In genomic region chr4:6262176-6262575, GRCh38 we compare ENCODE assay signal across 23 cellular contexts. TPM values are rescaled to one million over a fixed set of nuclear protein-coding genes. Genes with fewer than 3 reads are reported as not detected.
A peak's percentile ranks its signal among the peaks of the same experiment; 100 is the strongest.
DNase-seq lines count a peak whose midpoint lies in the region; ATAC-seq and TF ChIP-seq lines count a peak whose summit lies in the region.
"Had no signal": no experiment of that assay in that cellular context is flagged by ENCODE, and none has a peak within 500 bp of the region (broad histone marks: within the 10 kb centered on the region; RNA-seq: fewer than 3 reads in every experiment).

No MANE protein-coding gene starts in this region.

- H3K9ac ChIP-seq in BLaER1: no peak overlapping the region
- H3K9ac ChIP-seq: GM23248 had no signal

- DNase-seq in chondrocyte (ENCODE audit: low spot score) (peak; percentile 33), osteoblast (ENCODE audit: insufficient read length, low spot score, missing footprints) (peak; percentile 34), aorta (peak; percentile 9 to 11), islet precursor cell (no peak)
- no peak for DNase-seq in CD8-positive, alpha-beta T cell
- DNase-seq: 8988T; ACHN; AML-193; BE2C; CD4-positive, CD25-positive, alpha-beta regulatory T cell; CD8-positive, alpha-beta memory T cell; DMS 273 treated with DMSO at 0.1 percent for 48 hours; DMS79; EL; GDM1; GM23248; H9 had no signal

- WGBS in aorta, 2 donors: 84 to 86% methylated on average over 12 of the region's 12 CpGs

- no peak overlapping the region for H2AFZ ChIP-seq in osteoblast (ENCODE audit: low read length)
- H2AFZ ChIP-seq: GM23248 had no signal

- no peaks in the 10 kb centered on the region for H3K36me3 ChIP-seq in BLaER1
- no peaks in the 10 kb centered on the region for H3K36me3 ChIP-seq in osteoblast (ENCODE audit: insufficient read depth, low read length)
- H3K36me3 ChIP-seq in aorta (ENCODE audit: control insufficient read depth in 1 of 2, insufficient read depth in 2 of 2, low read length in 1 of 2): no peaks in the 10 kb centered on the region
- no peaks in the 10 kb centered on the region for H3K36me3 ChIP-seq in CD8-positive, alpha-beta T cell (ENCODE audit: insufficient read depth, low read length)
- H3K36me3 ChIP-seq: BE2C had no signal

- H3K9me3 ChIP-seq in BLaER1 (no peaks in the 10 kb centered on the region), osteoblast (ENCODE audit: low read depth, low read length) (no peaks in the 10 kb centered on the region), aorta (ENCODE audit: control insufficient read depth, low read length) (no peaks in the 10 kb centered on the region)
- H3K9me3 ChIP-seq in CD8-positive, alpha-beta T cell (ENCODE audit: low read length): no peaks in the 10 kb centered on the region
- H3K9me3 ChIP-seq: A549, BE2C had no signal

- H3K27ac ChIP-seq in BLaER1 (no peak overlapping the region), osteoblast (ENCODE audit: low read depth, low read length) (no peak overlapping the region), aorta (ENCODE audit: low read depth in 1 of 2, low read length in 2 of 2) (no peak overlapping the region)
- no peak overlapping the region for H3K27ac ChIP-seq in CD8-positive, alpha-beta T cell (ENCODE audit: low read depth, low read length)
- H3K27ac ChIP-seq: A549, C4-2B, GM23248 had no signal

- H3K9me3 Mint-ChIP-seq in chondrocyte (ENCODE audit: low read depth): no peaks in the 10 kb centered on the region
- no peaks in the 10 kb centered on the region for H3K9me3 Mint-ChIP-seq in CD8-positive, alpha-beta T cell
- H3K9me3 Mint-ChIP-seq: CD8-positive, alpha-beta memory T cell; H9 had no signal

- peaks cover 25% of the 10 kb centered on the region for H3K27me3 Mint-ChIP-seq in chondrocyte (ENCODE audit: low read depth)
- H3K27me3 Mint-ChIP-seq in CD8-positive, alpha-beta T cell (ENCODE audit: low read depth): peaks cover 24% of the 10 kb centered on the region

- H3K4me3 Mint-ChIP-seq in chondrocyte (ENCODE audit: unreplicated experiment): no peak overlapping the region
- H3K4me3 Mint-ChIP-seq in CD8-positive, alpha-beta T cell: no peak overlapping the region
- H3K4me3 Mint-ChIP-seq: CD4-positive, CD25-positive, alpha-beta regulatory T cell; CD8-positive, alpha-beta memory T cell; H9 had no signal

- POLR2A ChIA-PET in CD8-positive, alpha-beta T cell (lab: Charles Lee): no interaction called here

- no peaks in the 10 kb centered on the region for H3K79me2 ChIP-seq in osteoblast (ENCODE audit: insufficient read depth, low read length)

- H3K4me2 ChIP-seq in BLaER1 (peak overlapping the region; percentile 89), osteoblast (ENCODE audit: insufficient read depth, low read length) (no peak overlapping the region)
- H3K4me2 ChIP-seq: A549 had no signal

- no peaks in the 10 kb centered on the region for H4K20me1 ChIP-seq in BLaER1
- H4K20me1 ChIP-seq in osteoblast (ENCODE audit: insufficient read depth, low read length): no peaks in the 10 kb centered on the region

- H3K27me3 ChIP-seq in BLaER1 (no peaks in the 10 kb centered on the region), osteoblast (ENCODE audit: insufficient read depth, low read length) (peaks cover 13% of the 10 kb centered on the region), aorta (ENCODE audit: control insufficient read depth in 1 of 2, insufficient read depth in 2 of 2, low read length in 1 of 2) (no peaks in the 10 kb centered on the region)
- no peaks in the 10 kb centered on the region for H3K27me3 ChIP-seq in CD8-positive, alpha-beta T cell (ENCODE audit: insufficient read depth, low read length)
- H3K27me3 ChIP-seq: BE2C had no signal

- no peak overlapping the region for H3K27ac Mint-ChIP-seq in chondrocyte (ENCODE audit: unreplicated experiment)
- no peak overlapping the region for H3K27ac Mint-ChIP-seq in CD8-positive, alpha-beta T cell
- H3K27ac Mint-ChIP-seq: CD8-positive, alpha-beta memory T cell; H9 had no signal

- peaks cover 7% of the 10 kb centered on the region for H3K4me1 Mint-ChIP-seq in chondrocyte (ENCODE audit: low read depth)
- peaks cover 3% of the 10 kb centered on the region for H3K4me1 Mint-ChIP-seq in CD8-positive, alpha-beta T cell (ENCODE audit: low read depth)

- H3K4me3 ChIP-seq in BLaER1 (no peak overlapping the region), osteoblast (ENCODE audit: insufficient read depth, low read length) (no peak overlapping the region), aorta (ENCODE audit: low read length in 2 of 2) (no peak overlapping the region)
- no peak overlapping the region for H3K4me3 ChIP-seq in CD8-positive, alpha-beta T cell (ENCODE audit: low read depth, low read length)
- H3K4me3 ChIP-seq: A549, GM12878, GM23248 had no signal

- H3K4me1 ChIP-seq in BLaER1 (peaks cover 100% of the 10 kb centered on the region), osteoblast (ENCODE audit: insufficient read depth, low read length) (no peaks in the 10 kb centered on the region), aorta (ENCODE audit: control insufficient read depth in 1 of 2, insufficient read depth in 2 of 2, low read length in 2 of 2) (no peaks in the 10 kb centered on the region)
- H3K4me1 ChIP-seq in CD8-positive, alpha-beta T cell (ENCODE audit: insufficient read depth, low read length): no peaks in the 10 kb centered on the region
- H3K4me1 ChIP-seq: A549, BE2C had no signal

- intact Hi-C loops in aorta (cut with DNase I): no loop called here
- intact Hi-C loops in CD8-positive, alpha-beta T cell (cut with DNase I, micrococcal nuclease): no loop called here

- TF ChIP-seq CTCF in chondrocyte (IDR thresholded peaks at IDR 0.05) (no peak), osteoblast (IDR thresholded peaks at IDR 0.05; ENCODE audit: extremely low read depth, low read depth, low read length) (no peak)
- no peak for TF ChIP-seq CTCF in CD8-positive, alpha-beta T cell (IDR thresholded peaks at IDR 0.05)

- CTCF ChIA-PET in CD8-positive, alpha-beta T cell (lab: Charles Lee): interaction anchor here (1.0 to 5.1 kb wide), 4 partner anchors 9 to 72 kb away, joined by 4 to 38 read pairs (median 10); no protein-coding TSS in a partner anchor

- ATAC-seq in aorta (ENCODE audit: low FRiP score): no peak
- ATAC-seq in CD8-positive, alpha-beta T cell: no peak
- no peak for ATAC-seq in HG03159 (IDR thresholded peaks at IDR 0.05; ENCODE audit: unreplicated experiment)
- ATAC-seq: A549, GM12878, HCT116 had no signal

- H3K36me3 Mint-ChIP-seq in chondrocyte (ENCODE audit: low read depth): no peaks in the 10 kb centered on the region
- no peaks in the 10 kb centered on the region for H3K36me3 Mint-ChIP-seq in CD8-positive, alpha-beta T cell
- H3K36me3 Mint-ChIP-seq: CD4-positive, CD25-positive, alpha-beta regulatory T cell; CD8-positive, alpha-beta memory T cell had no signal

RNA-seq across cellular contexts. Expression of gene WFS1, which starts 7.5 kb away (rescaled TPM):
- total RNA-seq in chondrocyte (47.7 to 54.6 TPM (median 48.0 TPM) in 3 replicates), osteoblast (12.1 and 17.0 TPM in 2 replicates), aorta (10 to 100 TPM; 63.8 to 66.1 TPM)
- polyA plus RNA-seq in aorta: 10 to 100 TPM; 11.9 to 42.4 TPM
- 1 to 10 TPM; 1.2 to 1.8 TPM for total RNA-seq in CD8-positive, alpha-beta T cell

Comparison
In these comparisons a context has a peak if more than half of its experiments do, and no peak if none do; other contexts are left out.
1. DNase-seq: peak in chondrocyte (single experiment), osteoblast (single experiment) and aorta (2 of 2); none in CD8-positive, alpha-beta T cell (0 of 7) and islet precursor cell (single experiment).